Comparison of ENCODE assay signal across 33 cellular contexts in the genomic region with DNA sequence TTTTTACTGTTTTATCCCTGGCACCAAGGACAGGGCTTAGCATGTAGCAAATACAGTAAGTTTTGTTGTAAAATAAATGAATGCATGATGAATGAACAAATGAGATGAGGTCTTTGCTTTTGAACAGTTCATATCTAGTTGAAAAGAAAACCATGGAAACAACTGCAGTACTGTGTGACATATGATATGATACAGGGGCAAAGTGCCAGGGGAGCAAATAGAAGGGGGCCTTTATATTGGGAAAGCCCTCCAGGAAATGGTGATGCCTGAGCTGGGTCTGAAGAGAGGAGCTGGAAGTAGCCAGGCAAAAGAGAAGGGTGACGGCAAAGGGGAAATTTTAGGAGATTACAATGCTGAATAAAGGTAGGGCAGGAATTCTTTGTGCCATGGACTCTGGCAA.
DNase-seq lines count a peak whose midpoint lies in the region; ATAC-seq and TF ChIP-seq lines count a peak whose summit lies in the region.
"Had no signal": no experiment of that assay in that cellular context is flagged by ENCODE, and none has a peak within 500 bp of the region (broad histone marks: within the 10 kb centered on the region; RNA-seq: fewer than 3 reads in every experiment).

No MANE protein-coding gene starts in this region.

- H3K4me1 ChIP-seq in adrenal gland (replicated peaks in 1 of 2) (peaks cover 0 to 19% of the 10 kb centered on the region in 2 donors), aorta (ENCODE audit: control insufficient read depth in 1 of 2, insufficient read depth in 2 of 2, low read length in 2 of 2) (no peaks in the 10 kb centered on the region)
- H3K4me1 ChIP-seq: foreskin keratinocyte, HAP-1, right atrium auricular region, testis had no signal

- H3K27ac ChIP-seq in VCaP, result peak overlapping the region; percentile 99
- H3K27ac ChIP-seq in adrenal gland, result no peak overlapping the region
- no peak overlapping the region for H3K27ac ChIP-seq in aorta (ENCODE audit: low read depth in 1 of 2, low read length in 2 of 2)
- H3K27ac ChIP-seq: esophagus squamous epithelium, foreskin keratinocyte, KMS-11, right atrium auricular region, RWPE1, SK-N-MC, testis had no signal

- TF ChIP-seq CTCF in VCaP (conservative IDR thresholded peaks at IDR 0.05) (no peak), adrenal gland (IDR thresholded peaks at IDR 0.05) (no peak)

- H3K4me3 Mint-ChIP-seq in stimulated activated effector memory CD8-positive, alpha-beta T cell treated with anti-CD3 and anti-CD28 coated beads, Interleukin-12 subunit alpha, Interleukin-12 subunit beta, amount 100 ng/mL, for 72 hours, result no peak overlapping the region
- H3K4me3 Mint-ChIP-seq: activated naive CD8-positive, alpha-beta T cell treated with anti-CD3 and anti-CD28 coated beads for 36 hours; CD4-positive, alpha-beta T cell; dendritic cell treated with granulocyte-macrophage colony-stimulating factor and Interleukin-4, amounts not matched to agents 40 ng/mL and 50 ng/mL, for 4 days; stimulated activated naive CD8-positive, alpha-beta T cell treated with anti-CD3 and anti-CD28 coated beads, Interleukin-15, Interleukin-2, amounts not matched to agents 100 ng/mL and 50 ng/mL, for 24 hours had no signal

- H3K9me3 ChIP-seq in adrenal gland (replicated peaks in 1 of 3), result no peaks in the 10 kb centered on the region
- H3K9me3 ChIP-seq in aorta (ENCODE audit: control insufficient read depth, low read length), result no peaks in the 10 kb centered on the region
- H3K9me3 ChIP-seq: esophagus squamous epithelium, HAP-1, right atrium auricular region, testis had no signal

- WGBS in adrenal gland, 4 donors, result 91 to 100% (median 98%) methylated on average over 1 of the region's 1 CpG
- WGBS in aorta, 2 donors, result 91 to 93% methylated on average over 1 of the region's 1 CpG

- peaks cover 35% of the 10 kb centered on the region for H3K36me3 Mint-ChIP-seq in stimulated activated effector memory CD8-positive, alpha-beta T cell treated with anti-CD3 and anti-CD28 coated beads, Interleukin-12 subunit alpha, Interleukin-12 subunit beta, amount 100 ng/mL, for 72 hours

- H3K36me3 ChIP-seq in adrenal gland (replicated peaks in 1 of 2) (peaks cover 0 to 29% of the 10 kb centered on the region in 2 donors), aorta (ENCODE audit: control insufficient read depth in 1 of 2, insufficient read depth in 2 of 2, low read length in 1 of 2) (peaks cover 2 to 13% of the 10 kb centered on the region in 2 donors)

- no peak for ATAC-seq in stimulated activated effector memory CD8-positive, alpha-beta T cell treated with anti-CD3 and anti-CD28 coated beads, Interleukin-12 subunit alpha, Interleukin-12 subunit beta, amount 100 ng/mL, for 72 hours
- no peak for ATAC-seq in aorta (ENCODE audit: low FRiP score)
- ATAC-seq: foreskin keratinocyte, left ventricle myocardium superior had no signal

- H3K27ac Mint-ChIP-seq in stimulated activated effector memory CD8-positive, alpha-beta T cell treated with anti-CD3 and anti-CD28 coated beads, Interleukin-12 subunit alpha, Interleukin-12 subunit beta, amount 100 ng/mL, for 72 hours, result peak overlapping the region; percentile 59
- H3K27ac Mint-ChIP-seq: activated naive CD8-positive, alpha-beta T cell treated with anti-CD3 and anti-CD28 coated beads for 36 hours; CD4-positive, alpha-beta T cell; dendritic cell treated with granulocyte-macrophage colony-stimulating factor and Interleukin-4, amounts not matched to agents 40 ng/mL and 50 ng/mL, for 4 days; stimulated activated naive CD8-positive, alpha-beta T cell treated with anti-CD3 and anti-CD28 coated beads, Interleukin-15, Interleukin-2, amounts not matched to agents 100 ng/mL and 50 ng/mL, for 24 hours had no signal

- no peaks in the 10 kb centered on the region for H3K27me3 ChIP-seq in adrenal gland
- no peaks in the 10 kb centered on the region for H3K27me3 ChIP-seq in aorta (ENCODE audit: control insufficient read depth in 1 of 2, insufficient read depth in 2 of 2, low read length in 1 of 2)
- H3K27me3 ChIP-seq: esophagus squamous epithelium, foreskin keratinocyte, right atrium auricular region, testis had no signal

- intact Hi-C loops in adrenal gland (cut with DNase I), result loop anchor here (10.0 kb wide), 1 partner anchor 108 kb away; no protein-coding TSS in a partner anchor
- intact Hi-C loops in aorta (cut with DNase I), result no loop called here

- H3K9me3 Mint-ChIP-seq in stimulated activated effector memory CD8-positive, alpha-beta T cell treated with anti-CD3 and anti-CD28 coated beads, Interleukin-12 subunit alpha, Interleukin-12 subunit beta, amount 100 ng/mL, for 72 hours, result no peaks in the 10 kb centered on the region
- H3K9me3 Mint-ChIP-seq: activated naive CD8-positive, alpha-beta T cell treated with anti-CD3 and anti-CD28 coated beads for 36 hours; CD4-positive, alpha-beta T cell; dendritic cell treated with granulocyte-macrophage colony-stimulating factor and Interleukin-4, amounts not matched to agents 40 ng/mL and 50 ng/mL, for 4 days; stimulated activated naive CD8-positive, alpha-beta T cell treated with anti-CD3 and anti-CD28 coated beads, Interleukin-15, Interleukin-2, amounts not matched to agents 100 ng/mL and 50 ng/mL, for 24 hours had no signal

- H3K4me3 ChIP-seq in adrenal gland (no peak overlapping the region), aorta (ENCODE audit: low read length in 2 of 2) (no peak overlapping the region)
- H3K4me3 ChIP-seq: esophagus squamous epithelium, HAP-1, right atrium auricular region, SK-N-MC, testis had no signal

- DNase-seq in NCI-H345 (lab: John Stamatoyannopoulos, UW) (peak; percentile 38), NCI-H345 treated with DMSO at 0.1 percent for 48 hours (lab: John Stamatoyannopoulos, UW; ENCODE audit: unreplicated experiment) (no peak), NCI-H2081 (lab: John Stamatoyannopoulos, UW) (peak; percentile 66 to 87), adrenal gland (no peak), aorta (no peak)
- DNase-seq in stimulated activated effector memory CD8-positive, alpha-beta T cell treated with anti-CD3 and anti-CD28 coated beads, Interleukin-12 subunit alpha, Interleukin-12 subunit beta, amount 100 ng/mL, for 72 hours (ENCODE audit: low spot score in 2 of 2), result no peak
- no peak for DNase-seq in effector CD4-positive, alpha-beta T cell
- DNase-seq: activated CD4-positive, alpha-beta T cell treated with anti-CD3 and anti-CD28 coated beads, Interleukin-2, amount 50 U/mL, for 1 hour; activated CD4-positive, CD25-positive, alpha-beta regulatory T cell; activated gamma-delta T cell; activated naive CD8-positive, alpha-beta T cell treated with anti-CD3 and anti-CD28 coated beads for 36 hours; activated T-cell treated with anti-CD3 and anti-CD28 coated beads, Interleukin-2, amount 50 U/mL, for 1 hour; AML-193; CD4-positive, alpha-beta T cell; central memory CD4-positive, alpha-beta T cell; DND-41; esophagus squamous epithelium; foreskin keratinocyte; kidney; left ventricle myocardium superior; MM.1S; NCI-H1436 treated with DMSO at 0.1 percent for 48 hours; OCI-M1; small intestine; testis had no signal

- TF ChIP-seq POLR2A in adrenal gland (IDR thresholded peaks at IDR 0.05), result no peak

- H3K4me1 Mint-ChIP-seq in stimulated activated effector memory CD8-positive, alpha-beta T cell treated with anti-CD3 and anti-CD28 coated beads, Interleukin-12 subunit alpha, Interleukin-12 subunit beta, amount 100 ng/mL, for 72 hours, result peaks cover 17% of the 10 kb centered on the region
- H3K4me1 Mint-ChIP-seq: activated naive CD8-positive, alpha-beta T cell treated with anti-CD3 and anti-CD28 coated beads for 36 hours had no signal

Comparison
In these comparisons a context has a peak if more than half of its experiments do, and no peak if none do; other contexts are left out.
1. DNase-seq: peak in NCI-H345 (single experiment) and NCI-H2081 (2 of 2); none in NCI-H345 treated with DMSO at 0.1 percent for 48 hours (single experiment), stimulated activated effector memory CD8-positive, alpha-beta T cell treated with anti-CD3 and anti-CD28 coated beads, Interleukin-12 subunit alpha, Interleukin-12 subunit beta, amount 100 ng/mL, for 72 hours (0 of 2), effector CD4-positive, alpha-beta T cell (single experiment), adrenal gland (0 of 7) and aorta (0 of 2).
2. intact Hi-C loops: an anchor here in adrenal gland (10.0 kb wide); none called in aorta.